1 cellular context compared by ENCODE assay signal in the genomic region with DNA sequence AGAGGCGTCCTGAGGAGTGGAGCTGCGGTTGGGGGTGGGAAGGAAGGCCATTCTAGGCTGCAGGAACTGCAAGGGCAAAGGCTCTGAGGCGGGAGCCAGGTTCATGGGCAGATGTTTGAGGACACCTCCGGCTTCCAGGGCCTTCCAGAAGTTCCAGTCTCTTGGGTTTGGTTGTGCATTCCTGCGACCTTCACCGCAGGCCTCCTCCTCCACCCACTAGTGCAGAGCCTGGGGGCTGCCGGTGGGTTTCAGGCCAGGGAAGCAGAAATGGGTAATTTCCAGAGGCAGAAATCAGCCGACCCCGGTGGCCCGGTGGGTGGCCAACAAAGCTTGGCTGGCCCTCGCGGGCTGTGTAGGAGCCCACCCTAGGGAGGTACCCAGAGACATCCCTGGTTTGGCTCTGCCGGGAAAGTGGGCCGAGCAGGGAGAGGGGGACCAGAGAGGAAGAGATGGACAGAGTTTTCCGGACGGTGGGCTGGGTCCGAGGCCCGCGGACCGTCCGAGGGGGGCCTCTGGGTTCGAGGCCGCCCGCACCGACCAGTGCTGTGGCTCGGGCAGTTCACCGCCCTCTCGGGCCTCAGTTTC.
TF ChIP-seq lines count a peak whose summit lies in the region.

No MANE protein-coding gene starts in this region.

TF ChIP-seq in HepG2, 621 proteins besides CTCF, POLR2A, EP300 and RAD21:
- TF ChIP-seq, protein P1, sequence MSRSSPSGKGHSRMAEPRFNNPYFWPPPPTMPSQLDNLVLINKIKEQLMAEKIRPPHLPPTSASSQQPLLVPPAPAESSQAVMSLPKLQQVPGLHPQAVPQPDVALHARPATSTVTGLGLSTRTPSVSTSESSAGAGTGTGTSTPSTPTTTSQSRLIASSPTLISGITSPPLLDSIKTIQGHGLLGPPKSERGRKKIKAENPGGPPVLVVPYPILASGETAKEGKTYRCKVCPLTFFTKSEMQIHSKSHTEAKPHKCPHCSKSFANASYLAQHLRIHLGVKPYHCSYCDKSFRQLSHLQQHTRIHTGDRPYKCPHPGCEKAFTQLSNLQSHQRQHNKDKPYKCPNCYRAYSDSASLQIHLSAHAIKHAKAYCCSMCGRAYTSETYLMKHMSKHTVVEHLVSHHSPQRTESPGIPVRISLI (CRISPR knock-in tag; IDR thresholded peaks at IDR 0.05; ENCODE audit: borderline replicate concordance): no peak
- TF ChIP-seq, protein P2, sequence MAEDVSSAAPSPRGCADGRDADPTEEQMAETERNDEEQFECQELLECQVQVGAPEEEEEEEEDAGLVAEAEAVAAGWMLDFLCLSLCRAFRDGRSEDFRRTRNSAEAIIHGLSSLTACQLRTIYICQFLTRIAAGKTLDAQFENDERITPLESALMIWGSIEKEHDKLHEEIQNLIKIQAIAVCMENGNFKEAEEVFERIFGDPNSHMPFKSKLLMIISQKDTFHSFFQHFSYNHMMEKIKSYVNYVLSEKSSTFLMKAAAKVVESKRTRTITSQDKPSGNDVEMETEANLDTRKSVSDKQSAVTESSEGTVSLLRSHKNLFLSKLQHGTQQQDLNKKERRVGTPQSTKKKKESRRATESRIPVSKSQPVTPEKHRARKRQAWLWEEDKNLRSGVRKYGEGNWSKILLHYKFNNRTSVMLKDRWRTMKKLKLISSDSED (CRISPR knock-in tag; IDR thresholded peaks at IDR 0.05): no peak
- TF ChIP-seq IKZF1 (IDR thresholded peaks at IDR 0.05): no peak
- no peak for TF ChIP-seq ZNF432 (CRISPR knock-in tag; IDR thresholded peaks at IDR 0.05; ENCODE audit: borderline replicate concordance)
- TF ChIP-seq, protein P3, sequence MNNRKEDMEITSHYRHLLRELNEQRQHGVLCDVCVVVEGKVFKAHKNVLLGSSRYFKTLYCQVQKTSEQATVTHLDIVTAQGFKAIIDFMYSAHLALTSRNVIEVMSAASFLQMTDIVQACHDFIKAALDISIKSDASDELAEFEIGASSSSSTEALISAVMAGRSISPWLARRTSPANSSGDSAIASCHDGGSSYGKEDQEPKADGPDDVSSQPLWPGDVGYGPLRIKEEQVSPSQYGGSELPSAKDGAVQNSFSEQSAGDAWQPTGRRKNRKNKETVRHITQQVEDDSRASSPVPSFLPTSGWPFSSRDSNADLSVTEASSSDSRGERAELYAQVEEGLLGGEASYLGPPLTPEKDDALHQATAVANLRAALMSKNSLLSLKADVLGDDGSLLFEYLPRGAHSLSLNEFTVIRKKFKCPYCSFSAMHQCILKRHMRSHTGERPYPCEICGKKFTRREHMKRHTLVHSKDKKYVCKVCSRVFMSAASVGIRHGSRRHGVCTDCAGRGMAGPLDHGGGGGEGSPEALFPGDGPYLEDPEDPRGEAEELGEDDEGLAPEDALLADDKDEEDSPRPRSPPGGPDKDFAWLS (CRISPR knock-in tag; IDR thresholded peaks at IDR 0.05; ENCODE audit: borderline replicate concordance): no peak
- TF ChIP-seq PTBP1 (IDR thresholded peaks at IDR 0.05; ENCODE audit: low read depth, low read length, poor library complexity, severe bottlenecking): no peak
- TF ChIP-seq ZNF430 (CRISPR knock-in tag; IDR thresholded peaks at IDR 0.05): no peak
- TF ChIP-seq TOE1 (CRISPR knock-in tag; IDR thresholded peaks at IDR 0.05): no peak
- TF ChIP-seq, protein P4, sequence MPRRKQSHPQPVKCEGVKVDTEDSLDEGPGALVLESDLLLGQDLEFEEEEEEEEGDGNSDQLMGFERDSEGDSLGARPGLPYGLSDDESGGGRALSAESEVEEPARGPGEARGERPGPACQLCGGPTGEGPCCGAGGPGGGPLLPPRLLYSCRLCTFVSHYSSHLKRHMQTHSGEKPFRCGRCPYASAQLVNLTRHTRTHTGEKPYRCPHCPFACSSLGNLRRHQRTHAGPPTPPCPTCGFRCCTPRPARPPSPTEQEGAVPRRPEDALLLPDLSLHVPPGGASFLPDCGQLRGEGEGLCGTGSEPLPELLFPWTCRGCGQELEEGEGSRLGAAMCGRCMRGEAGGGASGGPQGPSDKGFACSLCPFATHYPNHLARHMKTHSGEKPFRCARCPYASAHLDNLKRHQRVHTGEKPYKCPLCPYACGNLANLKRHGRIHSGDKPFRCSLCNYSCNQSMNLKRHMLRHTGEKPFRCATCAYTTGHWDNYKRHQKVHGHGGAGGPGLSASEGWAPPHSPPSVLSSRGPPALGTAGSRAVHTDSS (CRISPR knock-in tag; conservative IDR thresholded peaks at IDR 0.05): no peak
- TF ChIP-seq ZNF703 (CRISPR knock-in tag; IDR thresholded peaks at IDR 0.05; ENCODE audit: borderline replicate concordance): no peak
- no peak for TF ChIP-seq ZNF790 (CRISPR knock-in tag; IDR thresholded peaks at IDR 0.05; ENCODE audit: borderline replicate concordance)
- TF ChIP-seq FOXK2 (IDR thresholded peaks at IDR 0.05): no peak
- TF ChIP-seq, protein P5, sequence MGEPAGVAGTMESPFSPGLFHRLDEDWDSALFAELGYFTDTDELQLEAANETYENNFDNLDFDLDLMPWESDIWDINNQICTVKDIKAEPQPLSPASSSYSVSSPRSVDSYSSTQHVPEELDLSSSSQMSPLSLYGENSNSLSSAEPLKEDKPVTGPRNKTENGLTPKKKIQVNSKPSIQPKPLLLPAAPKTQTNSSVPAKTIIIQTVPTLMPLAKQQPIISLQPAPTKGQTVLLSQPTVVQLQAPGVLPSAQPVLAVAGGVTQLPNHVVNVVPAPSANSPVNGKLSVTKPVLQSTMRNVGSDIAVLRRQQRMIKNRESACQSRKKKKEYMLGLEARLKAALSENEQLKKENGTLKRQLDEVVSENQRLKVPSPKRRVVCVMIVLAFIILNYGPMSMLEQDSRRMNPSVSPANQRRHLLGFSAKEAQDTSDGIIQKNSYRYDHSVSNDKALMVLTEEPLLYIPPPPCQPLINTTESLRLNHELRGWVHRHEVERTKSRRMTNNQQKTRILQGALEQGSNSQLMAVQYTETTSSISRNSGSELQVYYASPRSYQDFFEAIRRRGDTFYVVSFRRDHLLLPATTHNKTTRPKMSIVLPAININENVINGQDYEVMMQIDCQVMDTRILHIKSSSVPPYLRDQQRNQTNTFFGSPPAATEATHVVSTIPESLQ (CRISPR knock-in tag; conservative IDR thresholded peaks at IDR 0.05): no peak
- TF ChIP-seq ZNF891 (CRISPR knock-in tag; IDR thresholded peaks at IDR 0.05): no peak
